Comparison of ENCODE assay signal across 35 cellular contexts in genomic region chrX:97844161-97844560, GRCh38.
"Had no signal": no experiment of that assay in that cellular context is flagged by ENCODE, and none has a peak within 500 bp of the region (broad histone marks: within the 10 kb centered on the region; RNA-seq: fewer than 3 reads in every experiment).

No MANE protein-coding gene starts in this region.

- H3K9me3 ChIP-seq: adrenal gland, body of pancreas, colonic mucosa had no signal

- H3K36me3 Mint-ChIP-seq: activated CD4-positive, alpha-beta memory T cell treated with anti-CD3 and anti-CD28 coated beads for 36 hours; activated CD8-positive, alpha-beta memory T cell treated with anti-CD3 and anti-CD28 coated beads, Interleukin-2, amount 10 ng/mL, durations not matched to agents 7 days and 5 days; activated naive CD4-positive, alpha-beta T cell treated with anti-CD3 and anti-CD28 coated beads, Interleukin-2, amount 50 U/mL, for 24 hours; activated naive CD8-positive, alpha-beta T cell treated with anti-CD3 and anti-CD28 coated beads for 36 hours had no signal

- H3K4me3 Mint-ChIP-seq: activated B cell treated with CpG ODN at 0.5 μM for 24 hours; activated CD4-positive, alpha-beta memory T cell treated with anti-CD3 and anti-CD28 coated beads for 36 hours; activated CD4-positive, alpha-beta T cell treated with anti-CD3 and anti-CD28 coated beads for 36 hours; activated CD4-positive, alpha-beta T cell treated with anti-CD3 and anti-CD28 coated beads, Interleukin-2, amount 10 ng/mL, durations not matched to agents 24 days and 14 days; activated CD8-positive, alpha-beta memory T cell treated with anti-CD3 and anti-CD28 coated beads, Interleukin-2, amount 10 ng/mL, durations not matched to agents 7 days and 5 days; activated CD8-positive, alpha-beta T cell treated with anti-CD3 and anti-CD28 coated beads, Interleukin-2, amount 10 ng/mL, durations not matched to agents 7 days and 5 days; activated naive CD4-positive, alpha-beta T cell treated with anti-CD3 and anti-CD28 coated beads for 36 hours; activated naive CD4-positive, alpha-beta T cell treated with anti-CD3 and anti-CD28 coated beads, Interleukin-2, amount 50 U/mL, for 24 hours; activated naive CD8-positive, alpha-beta T cell treated with anti-CD3 and anti-CD28 coated beads for 36 hours; activated naive CD8-positive, alpha-beta T cell treated with anti-CD3 and anti-CD28 coated beads, Interleukin-2, amount 50 U/mL, for 24 hours; activated T-helper 1 cell treated with anti-CD3 and anti-CD28 coated beads, Interleukin-12 subunit alpha, Interleukin-12 subunit beta, Interleukin-2, Interleukin-4 antibody, amounts not matched to agents 30 ng/mL and 10 ng/mL and 1 ng/mL, durations not matched to agents 14 hours and 24 hours and 36 hours; T-helper 17 cell; T-helper 2 cell treated with Interferon-gamma antibody and Interleukin-4, amounts not matched to agents 5 μg/mL and 100 μg/mL, for 36 hours had no signal

- H3K4me1 Mint-ChIP-seq: activated B cell treated with CpG ODN at 0.5 μM for 24 hours; activated CD4-positive, alpha-beta T cell treated with anti-CD3 and anti-CD28 coated beads for 36 hours; activated CD4-positive, alpha-beta T cell treated with anti-CD3 and anti-CD28 coated beads, Interleukin-2, amount 10 ng/mL, durations not matched to agents 24 days and 14 days; activated CD8-positive, alpha-beta memory T cell treated with anti-CD3 and anti-CD28 coated beads, Interleukin-2, amount 10 ng/mL, durations not matched to agents 7 days and 5 days; activated naive CD4-positive, alpha-beta T cell treated with anti-CD3 and anti-CD28 coated beads, Interleukin-2, amount 50 U/mL, for 24 hours; activated naive CD8-positive, alpha-beta T cell treated with anti-CD3 and anti-CD28 coated beads for 36 hours; activated naive CD8-positive, alpha-beta T cell treated with anti-CD3 and anti-CD28 coated beads, Interleukin-2, amount 50 U/mL, for 24 hours; T-helper 17 cell had no signal

- H3K27ac ChIP-seq: adrenal gland, body of pancreas, cardiac muscle cell, colonic mucosa, heart left ventricle, WERI-Rb-1 had no signal

- H3K36me3 ChIP-seq: adrenal gland, cardiac muscle cell, colonic mucosa, heart left ventricle, WERI-Rb-1 had no signal

- H3K4me1 ChIP-seq: adrenal gland, body of pancreas, colonic mucosa, heart left ventricle had no signal

- FAIRE-seq: endometrium, frontal cortex had no signal

- ATAC-seq: activated CD4-positive, alpha-beta T cell treated with anti-CD3 and anti-CD28 coated beads for 36 hours; activated CD8-positive, alpha-beta memory T cell treated with anti-CD3 and anti-CD28 coated beads, Interleukin-2, amount 10 ng/mL, durations not matched to agents 7 days and 5 days; activated CD8-positive, alpha-beta T cell treated with anti-CD3 and anti-CD28 coated beads, Interleukin-2, amount 10 ng/mL, durations not matched to agents 7 days and 5 days; activated naive CD8-positive, alpha-beta T cell treated with anti-CD3 and anti-CD28 coated beads, Interleukin-2, amount 50 U/mL, for 24 hours; body of pancreas; esophagus mucosa; heart left ventricle; T-helper 17 cell had no signal

- H3K27me3 ChIP-seq: adrenal gland, body of pancreas, cardiac muscle cell, colonic mucosa had no signal

- H3K27ac Mint-ChIP-seq: activated B cell treated with CpG ODN at 0.5 μM for 24 hours; activated CD4-positive, alpha-beta memory T cell treated with anti-CD3 and anti-CD28 coated beads for 36 hours; activated CD4-positive, alpha-beta T cell treated with anti-CD3 and anti-CD28 coated beads for 36 hours; activated CD4-positive, alpha-beta T cell treated with anti-CD3 and anti-CD28 coated beads, Interleukin-2, amount 10 ng/mL, durations not matched to agents 24 days and 14 days; activated CD8-positive, alpha-beta memory T cell treated with anti-CD3 and anti-CD28 coated beads, Interleukin-2, amount 10 ng/mL, durations not matched to agents 7 days and 5 days; activated CD8-positive, alpha-beta T cell treated with anti-CD3 and anti-CD28 coated beads, Interleukin-2, amount 10 ng/mL, durations not matched to agents 7 days and 5 days; activated naive CD4-positive, alpha-beta T cell treated with anti-CD3 and anti-CD28 coated beads for 36 hours; activated naive CD4-positive, alpha-beta T cell treated with anti-CD3 and anti-CD28 coated beads, Interleukin-2, amount 50 U/mL, for 24 hours; activated naive CD8-positive, alpha-beta T cell treated with anti-CD3 and anti-CD28 coated beads for 36 hours; activated naive CD8-positive, alpha-beta T cell treated with anti-CD3 and anti-CD28 coated beads, Interleukin-2, amount 50 U/mL, for 24 hours; activated T-helper 1 cell treated with anti-CD3 and anti-CD28 coated beads, Interleukin-12 subunit alpha, Interleukin-12 subunit beta, Interleukin-2, Interleukin-4 antibody, amounts not matched to agents 30 ng/mL and 10 ng/mL and 1 ng/mL, durations not matched to agents 14 hours and 24 hours and 36 hours; activated T-helper 2 cell treated with anti-CD3 and anti-CD28 coated beads, Interferon-gamma antibody, Interleukin-2, Interleukin-4, amounts not matched to agents 10 μg/mL and 5 μg/mL and 100 μg/mL, durations not matched to agents 14 hours and 24 hours and 36 hours; T-helper 17 cell; T-helper 2 cell treated with Interferon-gamma antibody and Interleukin-4, amounts not matched to agents 5 μg/mL and 100 μg/mL, for 36 hours had no signal

- DNase-seq: activated B cell treated with CpG ODN at 0.5 μM for 24 hours; activated CD4-positive, alpha-beta memory T cell treated with anti-CD3 and anti-CD28 coated beads for 36 hours; activated CD4-positive, alpha-beta T cell treated with anti-CD3 and anti-CD28 coated beads for 36 hours; activated CD4-positive, alpha-beta T cell treated with anti-CD3 and anti-CD28 coated beads, Interleukin-2, amount 10 ng/mL, durations not matched to agents 24 days and 14 days; activated CD4-positive, CD25-positive, alpha-beta regulatory T cell treated with anti-CD3 and anti-CD28 coated beads, Interleukin-2, amount 50 U/mL, for 72 hours; activated CD8-positive, alpha-beta memory T cell treated with anti-CD3 and anti-CD28 coated beads, Interleukin-2, amount 10 ng/mL, durations not matched to agents 7 days and 5 days; activated CD8-positive, alpha-beta memory T cell treated with anti-CD3 and anti-CD28 coated beads, Interleukin-2, amount 50 U/mL, for 4 hours; activated CD8-positive, alpha-beta T cell treated with anti-CD3 and anti-CD28 coated beads, Interleukin-2, amount 10 ng/mL, durations not matched to agents 7 days and 5 days; activated effector memory CD4-positive, alpha-beta T cell treated with anti-CD3 and anti-CD28 coated beads, Interleukin-2, amount 50 U/mL, for 16 hours; activated naive CD4-positive, alpha-beta T cell treated with anti-CD3 and anti-CD28 coated beads for 36 hours; activated naive CD8-positive, alpha-beta T cell treated with anti-CD3 and anti-CD28 coated beads for 36 hours; activated naive CD8-positive, alpha-beta T cell treated with anti-CD3 and anti-CD28 coated beads, Interleukin-2, amount 50 U/mL, for 24 hours; activated T-cell treated with anti-CD3 and anti-CD28 coated beads, Interleukin-2, amount 50 U/mL, for 1 hour; activated T-cell treated with anti-CD3 and anti-CD28 coated beads, Interleukin-2, amount 50 U/mL, for 48 hours; adrenal gland; amygdala; body of pancreas; central memory CD4-positive, alpha-beta T cell; cerebellar nuclear complex; colonic mucosa; effector CD8-positive, alpha-beta T cell; foreskin fibroblast; heart left ventricle; T-helper 1 cell; T-helper 17 cell; T1000; WERI-Rb-1 had no signal

- H3K4me3 ChIP-seq: adrenal gland, body of pancreas, cardiac muscle cell, colonic mucosa, heart left ventricle had no signal

- H3K27me3 Mint-ChIP-seq: activated B cell treated with CpG ODN at 0.5 μM for 24 hours; activated CD4-positive, alpha-beta memory T cell treated with anti-CD3 and anti-CD28 coated beads for 36 hours; activated CD4-positive, alpha-beta T cell treated with anti-CD3 and anti-CD28 coated beads for 36 hours; activated CD4-positive, alpha-beta T cell treated with anti-CD3 and anti-CD28 coated beads, Interleukin-2, amount 10 ng/mL, durations not matched to agents 24 days and 14 days; activated CD8-positive, alpha-beta memory T cell treated with anti-CD3 and anti-CD28 coated beads, Interleukin-2, amount 10 ng/mL, durations not matched to agents 7 days and 5 days; activated naive CD4-positive, alpha-beta T cell treated with anti-CD3 and anti-CD28 coated beads, Interleukin-2, amount 50 U/mL, for 24 hours; activated naive CD8-positive, alpha-beta T cell treated with anti-CD3 and anti-CD28 coated beads for 36 hours; activated naive CD8-positive, alpha-beta T cell treated with anti-CD3 and anti-CD28 coated beads, Interleukin-2, amount 50 U/mL, for 24 hours; T-helper 17 cell had no signal
